12 cellular contexts compared by ENCODE assay signal in the genomic region with DNA sequence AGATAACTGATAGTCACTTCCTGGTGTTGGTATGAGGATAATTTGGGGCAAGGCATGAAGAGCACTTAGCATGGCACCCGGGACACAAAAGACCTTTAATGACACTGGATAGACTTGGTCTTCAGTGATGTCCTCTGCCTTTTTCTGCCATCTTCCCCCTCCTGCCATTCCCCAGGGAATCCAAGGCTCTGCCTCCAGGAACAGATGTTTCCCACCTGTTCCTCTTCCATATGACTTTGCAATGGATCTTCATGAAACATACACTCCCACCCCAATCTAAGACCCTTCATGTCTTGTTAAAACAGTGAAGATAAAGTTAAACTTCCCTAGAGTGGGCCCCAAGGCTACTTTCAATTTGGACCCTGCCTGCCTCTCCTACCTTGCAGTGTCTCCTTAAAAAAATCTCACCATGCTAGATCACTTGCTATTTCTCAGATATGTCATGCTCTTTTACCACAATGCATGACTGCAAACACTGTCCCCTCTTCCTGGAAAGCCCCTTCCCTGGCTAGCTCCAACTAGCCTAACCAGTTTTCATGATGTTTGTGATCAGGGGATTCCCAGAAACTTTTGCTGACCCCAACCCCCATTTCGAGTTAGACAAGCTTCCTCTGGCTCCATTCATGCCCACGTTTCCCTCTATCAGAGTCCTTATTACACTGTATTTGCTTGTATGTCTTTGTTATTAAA.
DNase-seq lines count a peak whose midpoint lies in the region; ATAC-seq, FAIRE-seq and TF ChIP-seq lines count a peak whose summit lies in the region.
"Had no signal": no experiment of that assay in that cellular context is flagged by ENCODE, and none has a peak within 500 bp of the region (broad histone marks: within the 10 kb centered on the region; RNA-seq: fewer than 3 reads in every experiment).

No MANE protein-coding gene starts in this region.

- peaks cover 30% of the 10 kb centered on the region for H3K36me3 Mint-ChIP-seq in Calu3 (ENCODE audit: insufficient read depth, unreplicated experiment)
- H3K36me3 Mint-ChIP-seq: CD4-positive, CD25-positive, alpha-beta regulatory T cell had no signal

- TF ChIP-seq CTCF in Calu3 (IDR thresholded peaks at IDR 0.05; ENCODE audit: unreplicated experiment) (no peak), GM12878 (IDR thresholded peaks at IDR 0.05 in 2 of 3, conservative IDR thresholded peaks at IDR 0.05 in 1 of 3; ENCODE audit: control insufficient read depth in 2 of 3, extremely low read depth in 1 of 3, insufficient read depth in 1 of 3, low read depth in 3 of 3, low read length in 3 of 3) (no peak), smooth muscle cell (IDR thresholded peaks at IDR 0.05; ENCODE audit: borderline replicate concordance, insufficient read depth, poor library complexity, severe bottlenecking) (no peak), left lung (IDR thresholded peaks at IDR 0.05) (no peak)

- H3K36me3 ChIP-seq in GM12878 (ENCODE audit: control insufficient read depth in 2 of 2, insufficient read depth in 2 of 2, low read length in 1 of 2) = no peaks in the 10 kb centered on the region
- no peaks in the 10 kb centered on the region for H3K36me3 ChIP-seq in smooth muscle cell (ENCODE audit: low read depth)
- H3K36me3 ChIP-seq in left lung = no peaks in the 10 kb centered on the region
- H3K36me3 ChIP-seq: tibial artery had no signal

- DNase-seq in Calu3 (peak; percentile 84), GM12878 (ENCODE audit: low read depth, low spot score) (peak; percentile 76), smooth muscle cell (lab: John Stamatoyannopoulos, UW; ENCODE audit: unreplicated experiment) (no peak), left lung (no peak), HuH-7 (ENCODE audit: low spot score) (no peak)
- DNase-seq in activated CD8-positive, alpha-beta memory T cell treated with anti-CD3 and anti-CD28 coated beads, Interleukin-2, amount 50 U/mL, for 4 hours = no peak
- DNase-seq: activated gamma-delta T cell; CD4-positive, CD25-positive, alpha-beta regulatory T cell; GOT3; tibial artery had no signal

- SMC1A ChIA-PET in GM12878 (lab: Charles Lee; ENCODE audit: uncharacterized antibody, unreplicated experiment) = interaction anchor here (0.7 to 4.5 kb wide), 12 partner anchors 10 to 122 kb away, joined by 3 to 25 read pairs (median 5); a partner anchor contains a TSS

- H3K9ac ChIP-seq in GM12878 (ENCODE audit: control insufficient read depth, insufficient read depth, low read length) = peak overlapping the region; percentile 36; the same call in 1 of the 2 replicates
- H3K9ac ChIP-seq in smooth muscle cell (ENCODE audit: low read depth) = no peak overlapping the region

- ATAC-seq in GM18870 (IDR thresholded peaks at IDR 0.05; ENCODE audit: unreplicated experiment) (peak; percentile 80), HG02885 (IDR thresholded peaks at IDR 0.05; ENCODE audit: poor library complexity, unreplicated experiment) (peak; percentile 61), GM12878 (peak; percentile 94), left lung (no peak)

- RAD21 ChIA-PET in GM12878 (lab: Charles Lee; ENCODE audit: unreplicated experiment) = interaction anchor here (0.6 to 2.5 kb wide), 11 partner anchors 10 to 113 kb away, joined by 3 to 14 read pairs (median 3); a partner anchor contains a TSS

- H3K27ac ChIP-seq in GM12878 (ENCODE audit: control insufficient read depth, insufficient read depth) (peak overlapping the region; percentile 84), smooth muscle cell (ENCODE audit: low read depth) (no peak overlapping the region), left lung (no peak overlapping the region)
- H3K27ac ChIP-seq: tibial artery had no signal

- H2AFZ ChIP-seq in GM12878 (ENCODE audit: control insufficient read depth, low read depth, low read length) = peak overlapping the region; percentile 37
- no peak overlapping the region for H2AFZ ChIP-seq in smooth muscle cell (ENCODE audit: low read depth)

- H3K4me1 ChIP-seq in GM12878 (ENCODE audit: control insufficient read depth, insufficient read depth, low read length) = peaks cover 16% of the 10 kb centered on the region
- H3K4me1 ChIP-seq in smooth muscle cell (ENCODE audit: low read depth) = peaks cover 13% of the 10 kb centered on the region
- peaks cover 5% of the 10 kb centered on the region in 2 donors for H3K4me1 ChIP-seq in left lung

- H3K4me3 Mint-ChIP-seq in Calu3 (ENCODE audit: low read depth, unreplicated experiment) = peak overlapping the region; percentile 34
- H3K4me3 Mint-ChIP-seq: CD4-positive, CD25-positive, alpha-beta regulatory T cell had no signal

- in situ Hi-C loops in GM12878 (cut with MboI) = no loop called here

- H3K4me2 ChIP-seq in GM12878 (ENCODE audit: control insufficient read depth, insufficient read depth) (peak overlapping the region; percentile 79), smooth muscle cell (no peak overlapping the region)

- WGBS in GM12878 (ENCODE audit: insufficient coverage, insufficient replicate concordance, low lambda C conversion rate, missing lambda C conversion rate) = 29% methylated on average over 3 of the region's 3 CpGs
- WGBS in smooth muscle cell (ENCODE audit: low lambda C conversion rate) = 75% methylated on average over 3 of the region's 3 CpGs

- peak; percentile 73 to 75; a peak in 3 of 4 replicates for TF ChIP-seq EP300 in GM12878 (IDR thresholded peaks at IDR 0.05; ENCODE audit: borderline replicate concordance in 1 of 2, control insufficient read depth in 1 of 2, low read depth in 2 of 2, low read length in 2 of 2)

- H3K27me3 Mint-ChIP-seq in Calu3 (ENCODE audit: unreplicated experiment) = no peaks in the 10 kb centered on the region

- H3K4me3 ChIP-seq in GM12878 (no peak overlapping the region), smooth muscle cell (no peak overlapping the region), left lung (no peak overlapping the region)
- H3K4me3 ChIP-seq: tibial artery had no signal

- TF ChIP-seq RAD21 in GM12878 (IDR thresholded peaks at IDR 0.05; ENCODE audit: insufficient read depth, low read depth, low read length) = no peak; the same call in 1 of the 2 replicates

- peaks cover 9% of the 10 kb centered on the region for H3K9me3 Mint-ChIP-seq in Calu3 (ENCODE audit: low read depth, unreplicated experiment)

- FAIRE-seq in GM12878 (lab: Jason Lieb, UNC) = peak; percentile 93

- no peak for TF ChIP-seq POLR2A in GM12878 (IDR thresholded peaks at IDR 0.05; ENCODE audit: low read depth, low read length)

- H4K20me1 ChIP-seq in GM12878 (ENCODE audit: control insufficient read depth, insufficient read depth) (no peaks in the 10 kb centered on the region), smooth muscle cell (ENCODE audit: low read depth) (no peaks in the 10 kb centered on the region)

- no peaks in the 10 kb centered on the region for H3K79me2 ChIP-seq in GM12878 (ENCODE audit: control insufficient read depth, insufficient read depth, low read length)
- H3K79me2 ChIP-seq in smooth muscle cell (ENCODE audit: low read depth) = no peaks in the 10 kb centered on the region

- peak overlapping the region; percentile 95 for H3K27ac Mint-ChIP-seq in Calu3 (ENCODE audit: unreplicated experiment)
- H3K27ac Mint-ChIP-seq: CD4-positive, CD25-positive, alpha-beta regulatory T cell had no signal

- H3K4me1 Mint-ChIP-seq in Calu3 (ENCODE audit: low read depth, unreplicated experiment) = peaks cover 76% of the 10 kb centered on the region
- H3K4me1 Mint-ChIP-seq: CD4-positive, CD25-positive, alpha-beta regulatory T cell had no signal

- intact Hi-C loops in Calu3 (cut with micrococcal nuclease; ENCODE audit: unreplicated experiment) (loop anchor here (1.0 to 2.0 kb wide), 3 partner anchors 24 to 42 kb away; no protein-coding TSS in a partner anchor), GM12878 (cut with micrococcal nuclease; ENCODE audit: unreplicated experiment) (loop anchor here (2.0 kb wide), 1 partner anchor 62 kb away; a partner anchor contains a TSS), left lung (cut with DNase I) (no loop called here)

- H3F3A ChIP-seq in smooth muscle cell (ENCODE audit: low read depth) = peaks cover 10% of the 10 kb centered on the region

- H3K27me3 ChIP-seq in GM12878 (replicated peaks in 1 of 2; ENCODE audit: control insufficient read depth in 2 of 2, insufficient read depth in 2 of 2, low read length in 1 of 2) = no peaks in the 10 kb centered on the region
- H3K27me3 ChIP-seq in smooth muscle cell (ENCODE audit: low read depth) = no peaks in the 10 kb centered on the region
- H3K27me3 ChIP-seq in left lung = no peaks in the 10 kb centered on the region
- H3K27me3 ChIP-seq: tibial artery had no signal

- CTCF ChIA-PET in Calu3 (lab: Charles Lee) = interaction anchor here (0.6 to 3.9 kb wide), 10 partner anchors 9 to 109 kb away, joined by 3 to 47 read pairs (median 4); a partner anchor contains a TSS
- CTCF ChIA-PET in GM12878 (lab: Yijun Ruan, JAX) = interaction anchor here (0.8 to 1.2 kb wide), 4 partner anchors 10 to 69 kb away, joined by 3 to 5 read pairs (median 4); no protein-coding TSS in a partner anchor

- H3K9me3 ChIP-seq in GM12878 (replicated peaks; ENCODE audit: control insufficient read depth, insufficient read depth, low read length) = no peaks in the 10 kb centered on the region
- no peaks in the 10 kb centered on the region for H3K9me3 ChIP-seq in smooth muscle cell (replicated peaks; ENCODE audit: low read depth)
- H3K9me3 ChIP-seq in left lung = no peaks in the 10 kb centered on the region
- H3K9me3 ChIP-seq: tibial artery had no signal

- BruUV-seq in Calu3 (replicated peaks; lab: Mats Ljungman, UMichigan) (no TSS peak), GM12878 (replicated peaks; lab: Mats Ljungman, UMichigan) (TSS peak; percentile 93)

- POLR2A ChIA-PET in GM12878 (lab: Charles Lee) = interaction anchor here (0.6 to 1.1 kb wide), 3 partner anchors 9 to 143 kb away, joined by 3 to 5 read pairs (median 3); no protein-coding TSS in a partner anchor

TF ChIP-seq in GM12878, 131 proteins besides CTCF, POLR2A, EP300 and RAD21 (continues in another document):
- TF ChIP-seq NR2C2 (IDR thresholded peaks at IDR 0.05; ENCODE audit: borderline replicate concordance, control insufficient read depth, insufficient read length, low read depth) (no peak), MTA2 (IDR thresholded peaks at IDR 0.05; ENCODE audit: low read depth) (peak; percentile 59; the same call in 1 of the 2 replicates), KLF5 (IDR thresholded peaks at IDR 0.05; ENCODE audit: partially characterized antibody) (peak; percentile 14), ZNF384 (IDR thresholded peaks at IDR 0.05; ENCODE audit: borderline replicate concordance, low read depth, low read length) (no peak), PAX5 (IDR thresholded peaks at IDR 0.05; ENCODE audit: borderline replicate concordance, low read depth, low read length) (peak; percentile 78; the same call in 1 of the 2 replicates), SP1 (IDR thresholded peaks at IDR 0.05; ENCODE audit: low read depth, low read length) (peak; percentile 14)
- TF ChIP-seq, protein P1, sequence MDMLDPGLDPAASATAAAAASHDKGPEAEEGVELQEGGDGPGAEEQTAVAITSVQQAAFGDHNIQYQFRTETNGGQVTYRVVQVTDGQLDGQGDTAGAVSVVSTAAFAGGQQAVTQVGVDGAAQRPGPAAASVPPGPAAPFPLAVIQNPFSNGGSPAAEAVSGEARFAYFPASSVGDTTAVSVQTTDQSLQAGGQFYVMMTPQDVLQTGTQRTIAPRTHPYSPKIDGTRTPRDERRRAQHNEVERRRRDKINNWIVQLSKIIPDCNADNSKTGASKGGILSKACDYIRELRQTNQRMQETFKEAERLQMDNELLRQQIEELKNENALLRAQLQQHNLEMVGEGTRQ (IDR thresholded peaks at IDR 0.05; ENCODE audit: borderline replicate concordance, low read depth, low read length) = no peak

Comparison
In these comparisons a context has a peak if more than half of its experiments do, and no peak if none do; other contexts are left out.
1. DNase-seq: peak in Calu3 (single experiment) and GM12878 (single experiment); none in smooth muscle cell (single experiment), left lung (0 of 2), HuH-7 (single experiment) and activated CD8-positive, alpha-beta memory T cell treated with anti-CD3 and anti-CD28 coated beads, Interleukin-2, amount 50 U/mL, for 4 hours (single experiment).
2. intact Hi-C loops: an anchor here in Calu3 (1.0 to 2.0 kb wide) and GM12878 (2.0 kb wide); none called in left lung.